Comparison of ENCODE assay signal across 8 cellular contexts in genomic region chr11:64877390-64878222, GRCh38. TPM values are rescaled to one million over a fixed set of nuclear protein-coding genes. Genes with fewer than 3 reads are reported as not detected.
DNase-seq lines count a peak whose midpoint lies in the region; ATAC-seq and TF ChIP-seq lines count a peak whose summit lies in the region.

No MANE protein-coding gene starts in this region.

- H3K9me3 ChIP-seq in lung (ENCODE audit: control insufficient read depth in 2 of 2, insufficient read depth in 1 of 2, low read length in 1 of 2), result no peaks in the 10 kb centered on the region

- H3K27ac ChIP-seq in brain microvascular endothelial cell (peak overlapping the region; percentile 7), lung (ENCODE audit: low read depth in 1 of 2, low read length in 1 of 2) (peak overlapping the region; percentile 69 to 90)

- peaks cover 66% of the 10 kb centered on the region for H3K4me1 Mint-ChIP-seq in T-helper 1 cell treated with Interleukin-12 subunit alpha and Interleukin-12 subunit beta and Interleukin-4 antibody, amounts not matched to agents 30 μg/mL and 1 μg/mL, for 36 hours (ENCODE audit: low read depth)
- H3K4me1 Mint-ChIP-seq in type B pancreatic cell (ENCODE audit: unreplicated experiment), result peaks cover 40% of the 10 kb centered on the region

- H3K27me3 Mint-ChIP-seq in T-helper 1 cell treated with Interleukin-12 subunit alpha and Interleukin-12 subunit beta and Interleukin-4 antibody, amounts not matched to agents 30 μg/mL and 1 μg/mL, for 36 hours (ENCODE audit: low read depth), result no peaks in the 10 kb centered on the region
- no peaks in the 10 kb centered on the region for H3K27me3 Mint-ChIP-seq in type B pancreatic cell

- no peaks in the 10 kb centered on the region for H3K27me3 ChIP-seq in brain microvascular endothelial cell (replicated peaks)
- H3K27me3 ChIP-seq in lung (ENCODE audit: control insufficient read depth, insufficient read depth), result no peaks in the 10 kb centered on the region

- whole genome bisulfite sequencing in lung, 2 donors, result 1 to 2% methylated on average over 41 of the region's 41 CpGs

- TF ChIP-seq CTCF in brain microvascular endothelial cell (IDR thresholded peaks at IDR 0.05; ENCODE audit: low read depth, low read length, missing control alignments), result no peak
- no peak for TF ChIP-seq CTCF in lung (IDR thresholded peaks at IDR 0.05; ENCODE audit: control extremely low read depth, extremely low read depth)
- no peak for TF ChIP-seq CTCF in type B pancreatic cell (conservative IDR thresholded peaks at IDR 0.05)

- ATAC-seq in lung (ENCODE audit: insufficient read depth, low FRiP score), result no peak

- no peak for DNase-seq in T-helper 1 cell
- peak; percentile 59 for DNase-seq in KBM-7
- DNase-seq in brain microvascular endothelial cell, result no peak
- DNase-seq in lung (ENCODE audit: low spot score), result peak; percentile 51
- no peak for DNase-seq in type B pancreatic cell (ENCODE audit: extremely low spot score, unreplicated experiment)
- DNase-seq in inferior parietal cortex (ENCODE audit: extremely low spot score), result no peak
- DNase-seq in SK-N-DZ (ENCODE audit: low spot score), result no peak

- peaks cover 2 to 13% of the 10 kb centered on the region in 2 donors for H3K4me1 ChIP-seq in lung (ENCODE audit: control insufficient read depth in 2 of 2, insufficient read depth in 2 of 2, low read length in 2 of 2)

- H3K9me3 Mint-ChIP-seq in T-helper 1 cell treated with Interleukin-12 subunit alpha and Interleukin-12 subunit beta and Interleukin-4 antibody, amounts not matched to agents 30 μg/mL and 1 μg/mL, for 36 hours, result no peaks in the 10 kb centered on the region
- H3K9me3 Mint-ChIP-seq in type B pancreatic cell, result no peaks in the 10 kb centered on the region

- in situ Hi-C loops in KBM-7 (cut with MboI; ENCODE audit: low pct_unique_long_range_greater_than_20kb, low sequenced_read_pairs) (no loop called here), brain microvascular endothelial cell (cut with HindIII; ENCODE audit: low pct_ligation_motif_present, low sequenced_read_pairs) (no loop called here)

- H3K27ac Mint-ChIP-seq in T-helper 1 cell treated with Interleukin-12 subunit alpha and Interleukin-12 subunit beta and Interleukin-4 antibody, amounts not matched to agents 30 μg/mL and 1 μg/mL, for 36 hours, result peak overlapping the region; percentile 76
- peak overlapping the region; percentile 99 for H3K27ac Mint-ChIP-seq in type B pancreatic cell

- H3K36me3 ChIP-seq in brain microvascular endothelial cell (replicated peaks) (peaks cover 13% of the 10 kb centered on the region), lung (ENCODE audit: control insufficient read depth in 2 of 2, insufficient read depth in 2 of 2, low read length in 2 of 2) (peaks cover 4 to 12% of the 10 kb centered on the region in 2 donors)

- peak overlapping the region; percentile 98 for H3K4me3 Mint-ChIP-seq in T-helper 1 cell treated with Interleukin-12 subunit alpha and Interleukin-12 subunit beta and Interleukin-4 antibody, amounts not matched to agents 30 μg/mL and 1 μg/mL, for 36 hours
- H3K4me3 Mint-ChIP-seq in type B pancreatic cell, result peak overlapping the region; percentile 99

- peaks cover 32% of the 10 kb centered on the region for H3K36me3 Mint-ChIP-seq in T-helper 1 cell treated with Interleukin-12 subunit alpha and Interleukin-12 subunit beta and Interleukin-4 antibody, amounts not matched to agents 30 μg/mL and 1 μg/mL, for 36 hours (ENCODE audit: low read depth)
- peaks cover 12% of the 10 kb centered on the region for H3K36me3 Mint-ChIP-seq in type B pancreatic cell

- H3K4me3 ChIP-seq in brain microvascular endothelial cell (ENCODE audit: low read depth, low read length) (peak overlapping the region; percentile 97), lung (peak overlapping the region; percentile 93)

RNA-seq across cellular contexts. Expression of gene EHD1, which starts 0.8 kb away (rescaled TPM):
- 100 to 1,000 TPM in 1 of 2 donors, 10 to 100 TPM in 1; 71.2 to 139 TPM for total RNA-seq in lung
- 100 to 1,000 TPM in 1 of 2 donors, 10 to 100 TPM in 1; 42.1 to 144 TPM for polyA plus RNA-seq in lung
- 86.6 and 121 TPM in 2 replicates for total RNA-seq in type B pancreatic cell (ENCODE audit: low replicate concordance)
- 28.2 TPM in 2 replicates for polyA plus RNA-seq in SK-N-DZ (2014; cell fraction: cytosol; rRNA removed)
- polyA plus RNA-seq in SK-N-DZ (2014; cell fraction: nucleus; rRNA removed), result 8.5 and 14.2 TPM in 2 replicates

RNA-seq across cellular contexts. Expression of gene CDC42BPG, which starts 33.2 kb away (rescaled TPM):
- total RNA-seq in lung, result 10 to 100 TPM; 11.2 to 23.5 TPM
- 1 to 10 TPM; 7.1 to 10.0 TPM for polyA plus RNA-seq in lung
- total RNA-seq in type B pancreatic cell (ENCODE audit: low replicate concordance), result 20.1 and 47.7 TPM in 2 replicates
- polyA plus RNA-seq in SK-N-DZ (2014; cell fraction: cytosol; rRNA removed), result 0.17 and 0.73 TPM in 2 replicates
- 1.4 and 1.8 TPM in 2 replicates for polyA plus RNA-seq in SK-N-DZ (2014; cell fraction: nucleus; rRNA removed)

RNA-seq across cellular contexts. Expression of gene ATG2A, which starts 39.4 kb away (rescaled TPM):
- total RNA-seq in lung (10 to 100 TPM; 17.4 to 32.5 TPM), type B pancreatic cell (ENCODE audit: low replicate concordance) (26.8 and 30.8 TPM in 2 replicates)
- polyA plus RNA-seq in lung, result 10 to 100 TPM; 19.1 to 22.9 TPM
- 5.0 and 5.6 TPM in 2 replicates for polyA plus RNA-seq in SK-N-DZ (2014; cell fraction: cytosol; rRNA removed)
- 18.2 and 29.8 TPM in 2 replicates for polyA plus RNA-seq in SK-N-DZ (2014; cell fraction: nucleus; rRNA removed)

RNA-seq across cellular contexts. Expression of gene PPP2R5B, which starts 46.9 kb away (rescaled TPM):
- total RNA-seq in lung (10 to 100 TPM in 1 of 2 donors, 1 to 10 TPM in 1; 9.8 to 27.8 TPM), type B pancreatic cell (ENCODE audit: low replicate concordance) (14.8 and 19.4 TPM in 2 replicates)
- polyA plus RNA-seq in lung, result 10 to 100 TPM; 14.4 to 20.2 TPM
- 4.8 and 5.5 TPM in 2 replicates for polyA plus RNA-seq in SK-N-DZ (2014; cell fraction: cytosol; rRNA removed)
- 10.7 and 18.2 TPM in 2 replicates for polyA plus RNA-seq in SK-N-DZ (2014; cell fraction: nucleus; rRNA removed)

RNA-seq across cellular contexts. Expression of gene GPHA2, which starts 58.1 kb away (rescaled TPM):
- total RNA-seq in lung (not detected), type B pancreatic cell (ENCODE audit: low replicate concordance) (0.85 TPM in 1 of 2 replicates, not detected in the other)
- under 1 TPM in 1 of 2 donors, not detected in 1; 0.19 TPM for polyA plus RNA-seq in lung
- not detected in 2 replicates for polyA plus RNA-seq in SK-N-DZ (2014; cell fraction: cytosol; rRNA removed)
- polyA plus RNA-seq in SK-N-DZ (2014; cell fraction: nucleus; rRNA removed), result 0.27 TPM in 1 of 2 replicates, not detected in the other

Comparison
In these comparisons a context has a peak if more than half of its experiments do, and no peak if none do; other contexts are left out.
1. DNase-seq: peak in KBM-7 (single experiment) and lung (single experiment); none in T-helper 1 cell (0 of 5), brain microvascular endothelial cell (single experiment), type B pancreatic cell (single experiment), inferior parietal cortex (single experiment) and SK-N-DZ (single experiment).